In the genomic region with DNA sequence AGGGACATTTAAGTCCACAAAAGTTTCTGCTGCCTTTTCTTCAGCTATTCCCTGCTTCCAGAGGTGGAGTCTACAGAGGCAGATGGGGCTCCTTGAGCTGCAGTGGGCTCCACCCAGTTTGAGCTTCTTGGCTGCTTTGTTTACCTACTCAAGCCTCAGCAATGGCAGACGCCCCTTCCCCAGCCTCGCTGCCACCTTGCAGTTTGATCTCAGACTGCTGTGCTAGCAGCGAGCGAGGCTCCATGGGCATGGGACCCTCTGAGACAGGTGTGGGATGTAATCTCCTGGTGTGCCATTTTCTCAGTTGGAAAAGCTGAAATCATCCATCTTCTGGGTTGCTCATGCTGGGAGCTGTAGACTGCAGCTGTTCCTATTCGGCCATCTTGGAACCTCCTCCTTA, we compare ENCODE assay signal across 6 cellular contexts. TPM values are rescaled to one million over a fixed set of nuclear protein-coding genes. Genes with fewer than 3 reads are reported as not detected.
"Had no signal": no experiment of that assay in that cellular context is flagged by ENCODE, and none has a peak within 500 bp of the region (broad histone marks: within the 10 kb centered on the region; RNA-seq: fewer than 3 reads in every experiment).

No MANE protein-coding gene starts in this region.

RNA-seq across cellular contexts. Expression of gene PLSCR2, which starts 29.1 kb away (rescaled TPM):
- total RNA-seq: GM23248, GM23338, H1, H4, H9, HFFc6 had no signal
- polyA plus RNA-seq: GM23248, H1 had no signal
